Comparison of ENCODE assay signal across 23 cellular contexts in the genomic region with DNA sequence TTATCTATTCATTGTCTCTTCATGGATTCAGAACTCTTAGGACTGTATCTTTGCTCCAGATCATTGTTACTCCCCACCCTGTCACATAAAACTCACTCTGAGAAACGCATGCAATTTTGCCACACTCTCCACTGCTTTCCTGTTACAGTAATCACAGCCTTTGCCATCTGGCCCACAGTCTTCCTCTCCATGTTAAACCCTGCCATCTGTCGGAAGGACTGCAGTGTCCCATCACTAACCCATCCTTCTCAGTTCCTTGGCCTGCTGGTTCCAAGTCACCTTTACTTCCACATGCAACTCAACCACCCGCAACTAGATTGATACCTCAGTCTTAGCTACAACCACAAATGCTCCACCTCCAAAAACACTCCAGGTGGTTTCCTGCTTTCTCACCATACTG.
"Had no signal": no experiment of that assay in that cellular context is flagged by ENCODE, and none has a peak within 500 bp of the region (broad histone marks: within the 10 kb centered on the region; RNA-seq: fewer than 3 reads in every experiment).

No MANE protein-coding gene starts in this region.

- ATAC-seq: activated CD8-positive, alpha-beta T cell treated with anti-CD3 and anti-CD28 coated beads, Interleukin-2, amount 10 ng/mL, durations not matched to agents 7 days and 5 days; PC-3; WTC11 had no signal

- H3K27me3 Mint-ChIP-seq: activated naive CD8-positive, alpha-beta T cell treated with anti-CD3 and anti-CD28 coated beads, Interleukin-2, amount 10 ng/mL, durations not matched to agents 7 days and 5 days had no signal

- DNase-seq: activated CD4-positive, alpha-beta T cell treated with anti-CD3 and anti-CD28 coated beads for 48 hours; activated CD4-positive, alpha-beta T cell treated with anti-CD3 and anti-CD28 coated beads, Interleukin-2, amount 50 U/mL, for 4 hours; activated CD4-positive, CD25-positive, alpha-beta regulatory T cell treated with anti-CD3 and anti-CD28 coated beads, Interleukin-2, amount 50 U/mL, for 72 hours; activated CD8-positive, alpha-beta memory T cell treated with anti-CD3 and anti-CD28 coated beads, Interleukin-2, amount 50 U/mL, for 48 hours; activated CD8-positive, alpha-beta T cell treated with anti-CD3 and anti-CD28 coated beads, Interleukin-2, amount 10 ng/mL, durations not matched to agents 7 days and 5 days; activated naive CD4-positive, alpha-beta T cell treated with anti-CD3 and anti-CD28 coated beads, Interleukin-2, amount 50 U/mL, for 16 hours; activated naive CD8-positive, alpha-beta T cell treated with anti-CD3 and anti-CD28 coated beads, Interleukin-2, amount 10 ng/mL, durations not matched to agents 7 days and 5 days; activated T-cell treated with anti-CD3 and anti-CD28 coated beads, Interleukin-2, amount 50 U/mL, for 1 hour; adrenal gland; anterior cingulate cortex; central memory CD4-positive, alpha-beta T cell; KG1; NCI-H1092; NCI-H1417; NCI-H1930; NCI-H2107; NCI-H510A treated with DMSO at 0.1 percent for 48 hours; NCI-H774; PC-3; SHP77 had no signal

- H3K4me1 ChIP-seq: adrenal gland, SJSA1 had no signal

- H3K9me3 ChIP-seq: adrenal gland, SJSA1 had no signal

- H3K9me3 Mint-ChIP-seq: activated naive CD8-positive, alpha-beta T cell treated with anti-CD3 and anti-CD28 coated beads, Interleukin-2, amount 10 ng/mL, durations not matched to agents 7 days and 5 days; T-helper 1 cell treated with Interleukin-12 subunit alpha and Interleukin-12 subunit beta and Interleukin-4 antibody, amounts not matched to agents 30 μg/mL and 1 μg/mL, for 36 hours had no signal

- H3K4me1 Mint-ChIP-seq: activated naive CD8-positive, alpha-beta T cell treated with anti-CD3 and anti-CD28 coated beads, Interleukin-2, amount 10 ng/mL, durations not matched to agents 7 days and 5 days had no signal

- H3K36me3 ChIP-seq: adrenal gland, SJSA1 had no signal

- H3K27me3 ChIP-seq: adrenal gland, SJSA1 had no signal

- H3K27ac ChIP-seq: adrenal gland, SJSA1 had no signal

- H3K27ac Mint-ChIP-seq: activated CD8-positive, alpha-beta T cell treated with anti-CD3 and anti-CD28 coated beads, Interleukin-2, amount 10 ng/mL, durations not matched to agents 7 days and 5 days; activated naive CD8-positive, alpha-beta T cell treated with anti-CD3 and anti-CD28 coated beads, Interleukin-2, amount 10 ng/mL, durations not matched to agents 7 days and 5 days; T-helper 1 cell treated with Interleukin-12 subunit alpha and Interleukin-12 subunit beta and Interleukin-4 antibody, amounts not matched to agents 30 μg/mL and 1 μg/mL, for 36 hours; WTC11 had no signal

- H3K36me3 Mint-ChIP-seq: activated naive CD8-positive, alpha-beta T cell treated with anti-CD3 and anti-CD28 coated beads, Interleukin-2, amount 10 ng/mL, durations not matched to agents 7 days and 5 days had no signal

- H3K4me3 Mint-ChIP-seq: activated CD8-positive, alpha-beta T cell treated with anti-CD3 and anti-CD28 coated beads, Interleukin-2, amount 10 ng/mL, durations not matched to agents 7 days and 5 days; activated naive CD8-positive, alpha-beta T cell treated with anti-CD3 and anti-CD28 coated beads, Interleukin-2, amount 10 ng/mL, durations not matched to agents 7 days and 5 days; T-helper 1 cell treated with Interleukin-12 subunit alpha and Interleukin-12 subunit beta and Interleukin-4 antibody, amounts not matched to agents 30 μg/mL and 1 μg/mL, for 36 hours; WTC11 had no signal

- H3K4me3 ChIP-seq: adrenal gland, SJSA1 had no signal
